Comparison of ENCODE assay signal across 1 cellular context in the genomic region with DNA sequence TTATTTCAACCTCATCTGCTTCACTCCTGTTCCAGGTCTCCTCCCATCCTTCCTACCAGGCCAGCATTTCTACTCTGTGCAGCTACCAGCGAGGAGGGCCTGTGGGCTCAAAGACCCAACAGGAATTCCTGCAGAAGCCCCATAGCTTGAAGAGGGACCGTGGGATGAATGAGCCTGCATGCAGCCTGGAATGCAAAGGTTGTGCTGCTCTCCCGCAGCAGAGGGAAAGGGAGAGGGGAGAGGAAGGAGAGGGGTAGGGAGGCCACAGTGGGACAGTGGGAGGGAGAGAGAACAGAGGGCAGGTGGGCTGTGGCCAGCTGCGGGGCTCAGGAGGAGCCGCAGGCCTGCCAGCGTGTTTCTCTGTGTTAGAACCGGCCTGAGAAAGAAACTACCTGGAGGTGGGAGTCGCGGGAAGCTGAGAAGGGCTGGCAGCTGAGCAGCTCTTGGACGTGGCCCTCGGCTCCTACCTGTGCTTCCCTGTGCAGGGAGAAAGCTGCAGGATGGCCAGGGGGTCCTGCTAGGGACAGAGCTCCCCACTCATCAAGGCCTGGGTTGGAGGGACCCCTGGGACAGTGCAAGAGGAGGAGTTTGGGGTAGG.
TF ChIP-seq lines count a peak whose summit lies in the region.

No MANE protein-coding gene starts in this region.

TF ChIP-seq in SK-N-SH, 30 proteins besides CTCF, POLR2A, EP300 and RAD21 (continued from another document):
- TF ChIP-seq, protein P1, sequence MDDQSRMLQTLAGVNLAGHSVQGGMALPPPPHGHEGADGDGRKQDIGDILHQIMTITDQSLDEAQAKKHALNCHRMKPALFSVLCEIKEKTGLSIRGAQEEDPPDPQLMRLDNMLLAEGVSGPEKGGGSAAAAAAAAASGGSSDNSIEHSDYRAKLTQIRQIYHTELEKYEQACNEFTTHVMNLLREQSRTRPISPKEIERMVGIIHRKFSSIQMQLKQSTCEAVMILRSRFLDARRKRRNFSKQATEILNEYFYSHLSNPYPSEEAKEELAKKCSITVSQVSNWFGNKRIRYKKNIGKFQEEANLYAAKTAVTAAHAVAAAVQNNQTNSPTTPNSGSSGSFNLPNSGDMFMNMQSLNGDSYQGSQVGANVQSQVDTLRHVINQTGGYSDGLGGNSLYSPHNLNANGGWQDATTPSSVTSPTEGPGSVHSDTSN (IDR thresholded peaks at IDR 0.05), result no peak
- no peak for TF ChIP-seq CHD2 (IDR thresholded peaks at IDR 0.05; ENCODE audit: low read length, partially characterized antibody)
- TF ChIP-seq GATA2 (CRISPR knock-in tag; IDR thresholded peaks at IDR 0.05), result no peak
- no peak for TF ChIP-seq JUND (IDR thresholded peaks at IDR 0.05)
- TF ChIP-seq, protein P2, sequence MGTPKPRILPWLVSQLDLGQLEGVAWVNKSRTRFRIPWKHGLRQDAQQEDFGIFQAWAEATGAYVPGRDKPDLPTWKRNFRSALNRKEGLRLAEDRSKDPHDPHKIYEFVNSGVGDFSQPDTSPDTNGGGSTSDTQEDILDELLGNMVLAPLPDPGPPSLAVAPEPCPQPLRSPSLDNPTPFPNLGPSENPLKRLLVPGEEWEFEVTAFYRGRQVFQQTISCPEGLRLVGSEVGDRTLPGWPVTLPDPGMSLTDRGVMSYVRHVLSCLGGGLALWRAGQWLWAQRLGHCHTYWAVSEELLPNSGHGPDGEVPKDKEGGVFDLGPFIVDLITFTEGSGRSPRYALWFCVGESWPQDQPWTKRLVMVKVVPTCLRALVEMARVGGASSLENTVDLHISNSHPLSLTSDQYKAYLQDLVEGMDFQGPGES (IDR thresholded peaks at IDR 0.05; ENCODE audit: low read depth, low read length), result no peak
- no peak for TF ChIP-seq NFIC (IDR thresholded peaks at IDR 0.05; ENCODE audit: borderline replicate concordance)
